Comparison of ENCODE assay signal across 8 cellular contexts in the genomic region with DNA sequence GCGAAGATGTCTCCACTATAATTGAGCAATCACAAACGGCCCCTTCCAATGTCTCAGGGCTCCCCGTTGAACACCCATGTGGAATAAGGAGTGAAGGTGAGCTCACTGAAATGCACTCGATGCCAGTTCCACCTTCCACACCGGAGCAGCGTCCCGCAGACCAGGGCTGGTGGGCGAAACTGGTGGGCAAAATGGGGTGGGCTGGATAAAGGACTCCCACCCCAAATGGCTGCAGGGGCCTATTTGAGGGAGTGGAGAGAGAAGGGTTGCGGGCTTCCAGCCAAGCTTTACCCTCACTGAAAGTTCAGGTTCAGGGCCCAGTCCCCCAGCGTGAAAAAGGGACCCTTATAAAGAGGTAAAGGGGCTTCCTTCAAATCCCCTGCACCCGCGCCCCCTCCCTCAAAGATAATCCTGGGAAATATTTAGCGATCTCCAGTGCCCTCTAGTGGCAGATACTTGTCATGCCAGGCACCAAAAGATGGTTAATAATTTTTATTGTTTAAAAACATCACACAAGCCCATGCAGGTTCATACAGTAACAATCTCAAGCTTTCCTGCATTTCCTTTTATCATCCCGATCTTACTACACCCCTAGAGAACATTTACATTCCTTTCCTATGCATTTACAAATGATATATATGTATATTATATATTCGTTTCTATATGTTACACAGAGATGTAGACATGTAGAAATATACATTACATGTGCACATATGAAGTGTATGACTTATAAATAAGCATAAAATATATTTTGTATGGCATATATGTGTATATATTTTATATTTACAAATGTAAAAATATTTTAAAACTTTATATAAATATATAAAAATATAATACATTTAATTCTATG. TPM values are rescaled to one million over a fixed set of nuclear protein-coding genes. Genes with fewer than 3 reads are reported as not detected.
DNase-seq lines count a peak whose midpoint lies in the region; ATAC-seq and FAIRE-seq lines count a peak whose summit lies in the region.

No MANE protein-coding gene starts in this region.

- no peak overlapping the region for H3K27ac Mint-ChIP-seq in activated CD8-positive, alpha-beta T cell treated with anti-CD3 and anti-CD28 coated beads, Interleukin-2, amount 10 ng/mL, durations not matched to agents 7 days and 5 days

- peaks cover 14% of the 10 kb centered on the region for H3K27me3 Mint-ChIP-seq in activated CD8-positive, alpha-beta T cell treated with anti-CD3 and anti-CD28 coated beads, Interleukin-2, amount 10 ng/mL, durations not matched to agents 7 days and 5 days (ENCODE audit: low read depth)

- H3K9me3 Mint-ChIP-seq in activated CD8-positive, alpha-beta T cell treated with anti-CD3 and anti-CD28 coated beads, Interleukin-2, amount 10 ng/mL, durations not matched to agents 7 days and 5 days (ENCODE audit: insufficient read depth) = no peaks in the 10 kb centered on the region

- no peak overlapping the region for H3K4me3 Mint-ChIP-seq in activated CD8-positive, alpha-beta T cell treated with anti-CD3 and anti-CD28 coated beads, Interleukin-2, amount 10 ng/mL, durations not matched to agents 7 days and 5 days

- no peak for FAIRE-seq in urothelium cell line (lab: Jason Lieb, UNC)

- CTCF ChIA-PET in activated CD8-positive, alpha-beta T cell treated with anti-CD3 and anti-CD28 coated beads, Interleukin-2, amount 10 ng/mL, durations not matched to agents 7 days and 5 days (lab: Charles Lee) = interaction anchor here (0.6 to 4.2 kb wide), 28 partner anchors 9 to 1526 kb away, joined by 3 to 49 read pairs (median 6); no protein-coding TSS in a partner anchor

- no peak for ATAC-seq in activated CD8-positive, alpha-beta T cell treated with anti-CD3 and anti-CD28 coated beads, Interleukin-2, amount 10 ng/mL, durations not matched to agents 7 days and 5 days
- no peak for ATAC-seq in HG02798 (IDR thresholded peaks at IDR 0.05; ENCODE audit: poor library complexity, unreplicated experiment)

- POLR2A ChIA-PET in activated CD8-positive, alpha-beta T cell treated with anti-CD3 and anti-CD28 coated beads, Interleukin-2, amount 10 ng/mL, durations not matched to agents 7 days and 5 days (lab: Charles Lee) = no interaction called here

- H3K36me3 Mint-ChIP-seq in activated CD8-positive, alpha-beta T cell treated with anti-CD3 and anti-CD28 coated beads, Interleukin-2, amount 10 ng/mL, durations not matched to agents 7 days and 5 days (ENCODE audit: low read depth) = no peaks in the 10 kb centered on the region

- H3K4me1 Mint-ChIP-seq in activated CD8-positive, alpha-beta T cell treated with anti-CD3 and anti-CD28 coated beads, Interleukin-2, amount 10 ng/mL, durations not matched to agents 7 days and 5 days (ENCODE audit: low read depth) = peaks cover 6% of the 10 kb centered on the region

- DNase-seq in NCI-H2196 (lab: John Stamatoyannopoulos, UW; ENCODE audit: unreplicated experiment) (peak; percentile 33), NCI-H2196 treated with DMSO at 0.1 percent for 48 hours (lab: John Stamatoyannopoulos, UW; ENCODE audit: unreplicated experiment) (no peak), HT-29 (ENCODE audit: low spot score) (peak; percentile 40), islet precursor cell (peak; percentile 32), urothelium cell line (ENCODE audit: low spot score) (peak; percentile 29)
- peak; percentile 27 for DNase-seq in activated CD8-positive, alpha-beta T cell treated with anti-CD3 and anti-CD28 coated beads, Interleukin-2, amount 10 ng/mL, durations not matched to agents 7 days and 5 days
- no peak for DNase-seq in activated CD8-positive, alpha-beta memory T cell treated with anti-CD3 and anti-CD28 coated beads, Interleukin-2, amount 50 U/mL, for 48 hours

RNA-seq across cellular contexts. Expression of gene NKX2-2, which starts 58.2 kb away (rescaled TPM):
- total RNA-seq in HT-29 (2014; rRNA removed; shearing (Covaris generic)) = 0.16 TPM in 1 of 2 replicates, not detected in the other
- not detected for total RNA-seq in activated CD8-positive, alpha-beta T cell treated with anti-CD3 and anti-CD28 coated beads, Interleukin-2, amount 10 ng/mL, durations not matched to agents 7 days and 5 days

Comparison
In these comparisons a context has a peak if more than half of its experiments do, and no peak if none do; other contexts are left out.
1. DNase-seq: peak in NCI-H2196 (single experiment), HT-29 (single experiment), activated CD8-positive, alpha-beta T cell treated with anti-CD3 and anti-CD28 coated beads, Interleukin-2, amount 10 ng/mL, durations not matched to agents 7 days and 5 days (single experiment), islet precursor cell (single experiment) and urothelium cell line (single experiment); none in NCI-H2196 treated with DMSO at 0.1 percent for 48 hours (single experiment) and activated CD8-positive, alpha-beta memory T cell treated with anti-CD3 and anti-CD28 coated beads, Interleukin-2, amount 50 U/mL, for 48 hours (single experiment).